ENCODE assay signal across 1 cellular context in the genomic region with DNA sequence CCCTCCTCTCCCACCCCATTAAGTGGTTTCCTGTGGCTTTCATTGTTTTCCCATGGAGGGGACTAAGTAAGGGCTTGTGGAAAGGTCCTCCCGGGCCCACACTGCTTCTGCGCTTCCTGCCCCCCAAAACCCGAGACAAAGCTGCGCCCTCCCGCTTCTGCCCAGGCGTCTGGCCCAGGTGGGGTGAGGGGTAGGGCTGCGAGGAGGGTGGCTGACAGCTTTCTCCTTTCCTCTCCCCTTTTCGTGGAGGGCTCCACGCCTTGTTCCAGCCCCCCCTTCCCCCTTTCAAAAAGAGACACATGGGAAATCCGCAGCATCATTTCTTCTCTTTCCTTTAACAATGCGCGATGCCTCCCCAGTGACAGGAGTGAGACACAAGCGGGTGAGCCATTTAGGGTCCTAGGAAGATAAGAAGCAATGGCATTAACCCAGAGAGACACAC.
TF ChIP-seq lines count a peak whose summit lies in the region.

No MANE protein-coding gene starts in this region.

TF ChIP-seq in HepG2, 621 proteins besides CTCF, POLR2A, EP300 and RAD21 (continued from another document):
- TF ChIP-seq, protein P1, sequence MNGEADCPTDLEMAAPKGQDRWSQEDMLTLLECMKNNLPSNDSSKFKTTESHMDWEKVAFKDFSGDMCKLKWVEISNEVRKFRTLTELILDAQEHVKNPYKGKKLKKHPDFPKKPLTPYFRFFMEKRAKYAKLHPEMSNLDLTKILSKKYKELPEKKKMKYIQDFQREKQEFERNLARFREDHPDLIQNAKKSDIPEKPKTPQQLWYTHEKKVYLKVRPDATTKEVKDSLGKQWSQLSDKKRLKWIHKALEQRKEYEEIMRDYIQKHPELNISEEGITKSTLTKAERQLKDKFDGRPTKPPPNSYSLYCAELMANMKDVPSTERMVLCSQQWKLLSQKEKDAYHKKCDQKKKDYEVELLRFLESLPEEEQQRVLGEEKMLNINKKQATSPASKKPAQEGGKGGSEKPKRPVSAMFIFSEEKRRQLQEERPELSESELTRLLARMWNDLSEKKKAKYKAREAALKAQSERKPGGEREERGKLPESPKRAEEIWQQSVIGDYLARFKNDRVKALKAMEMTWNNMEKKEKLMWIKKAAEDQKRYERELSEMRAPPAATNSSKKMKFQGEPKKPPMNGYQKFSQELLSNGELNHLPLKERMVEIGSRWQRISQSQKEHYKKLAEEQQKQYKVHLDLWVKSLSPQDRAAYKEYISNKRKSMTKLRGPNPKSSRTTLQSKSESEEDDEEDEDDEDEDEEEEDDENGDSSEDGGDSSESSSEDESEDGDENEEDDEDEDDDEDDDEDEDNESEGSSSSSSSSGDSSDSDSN (CRISPR knock-in tag; IDR thresholded peaks at IDR 0.05), result peak; percentile 13; the same call in 1 of the 2 replicates
- TF ChIP-seq ZNF883 (CRISPR knock-in tag; IDR thresholded peaks at IDR 0.05; ENCODE audit: not compliant biosample characterization) (peak; percentile 10), PRMT3 (CRISPR knock-in tag; IDR thresholded peaks at IDR 0.05; ENCODE audit: borderline replicate concordance, low read depth) (no peak), CHCHD3 (CRISPR knock-in tag; IDR thresholded peaks at IDR 0.05) (no peak), GLI4 (CRISPR knock-in tag; IDR thresholded peaks at IDR 0.05; ENCODE audit: borderline replicate concordance) (0 out of 2 replicates have a peak, but pooled peaks have one; percentile 47), SRY (CRISPR knock-in tag; IDR thresholded peaks at IDR 0.05) (0 out of 2 replicates have a peak, but pooled peaks have one; percentile 10), ZNF446 (CRISPR knock-in tag; IDR thresholded peaks at IDR 0.05) (no peak), ZNF337 (CRISPR knock-in tag; IDR thresholded peaks at IDR 0.05; ENCODE audit: borderline replicate concordance, low read depth) (no peak), FOXJ3 (CRISPR knock-in tag; IDR thresholded peaks at IDR 0.05; ENCODE audit: borderline replicate concordance) (no peak), ZNF296 (CRISPR knock-in tag; conservative IDR thresholded peaks at IDR 0.05) (no peak), TARDBP (CRISPR knock-in tag; IDR thresholded peaks at IDR 0.05) (no peak), ZNF225 (CRISPR knock-in tag; IDR thresholded peaks at IDR 0.05) (0 out of 2 replicates have a peak, but pooled peaks have one; percentile 13), CBX2 (IDR thresholded peaks at IDR 0.05; ENCODE audit: low read depth, low read length) (no peak), CBX2 (CRISPR knock-in tag; IDR thresholded peaks at IDR 0.05; ENCODE audit: low read depth) (no peak), ZNF101 (CRISPR knock-in tag; IDR thresholded peaks at IDR 0.05; ENCODE audit: borderline replicate concordance, low read depth) (no peak), ZKSCAN1 (IDR thresholded peaks at IDR 0.05; ENCODE audit: low read length) (no peak), ZNF670 (CRISPR knock-in tag; IDR thresholded peaks at IDR 0.05; ENCODE audit: borderline replicate concordance) (peak; percentile 57; the same call in 1 of the 2 replicates), ZNF747 (CRISPR knock-in tag; IDR thresholded peaks at IDR 0.05; ENCODE audit: borderline replicate concordance) (no peak), CEBPG (CRISPR knock-in tag; IDR thresholded peaks at IDR 0.05) (no peak)
- TF ChIP-seq, protein P2, sequence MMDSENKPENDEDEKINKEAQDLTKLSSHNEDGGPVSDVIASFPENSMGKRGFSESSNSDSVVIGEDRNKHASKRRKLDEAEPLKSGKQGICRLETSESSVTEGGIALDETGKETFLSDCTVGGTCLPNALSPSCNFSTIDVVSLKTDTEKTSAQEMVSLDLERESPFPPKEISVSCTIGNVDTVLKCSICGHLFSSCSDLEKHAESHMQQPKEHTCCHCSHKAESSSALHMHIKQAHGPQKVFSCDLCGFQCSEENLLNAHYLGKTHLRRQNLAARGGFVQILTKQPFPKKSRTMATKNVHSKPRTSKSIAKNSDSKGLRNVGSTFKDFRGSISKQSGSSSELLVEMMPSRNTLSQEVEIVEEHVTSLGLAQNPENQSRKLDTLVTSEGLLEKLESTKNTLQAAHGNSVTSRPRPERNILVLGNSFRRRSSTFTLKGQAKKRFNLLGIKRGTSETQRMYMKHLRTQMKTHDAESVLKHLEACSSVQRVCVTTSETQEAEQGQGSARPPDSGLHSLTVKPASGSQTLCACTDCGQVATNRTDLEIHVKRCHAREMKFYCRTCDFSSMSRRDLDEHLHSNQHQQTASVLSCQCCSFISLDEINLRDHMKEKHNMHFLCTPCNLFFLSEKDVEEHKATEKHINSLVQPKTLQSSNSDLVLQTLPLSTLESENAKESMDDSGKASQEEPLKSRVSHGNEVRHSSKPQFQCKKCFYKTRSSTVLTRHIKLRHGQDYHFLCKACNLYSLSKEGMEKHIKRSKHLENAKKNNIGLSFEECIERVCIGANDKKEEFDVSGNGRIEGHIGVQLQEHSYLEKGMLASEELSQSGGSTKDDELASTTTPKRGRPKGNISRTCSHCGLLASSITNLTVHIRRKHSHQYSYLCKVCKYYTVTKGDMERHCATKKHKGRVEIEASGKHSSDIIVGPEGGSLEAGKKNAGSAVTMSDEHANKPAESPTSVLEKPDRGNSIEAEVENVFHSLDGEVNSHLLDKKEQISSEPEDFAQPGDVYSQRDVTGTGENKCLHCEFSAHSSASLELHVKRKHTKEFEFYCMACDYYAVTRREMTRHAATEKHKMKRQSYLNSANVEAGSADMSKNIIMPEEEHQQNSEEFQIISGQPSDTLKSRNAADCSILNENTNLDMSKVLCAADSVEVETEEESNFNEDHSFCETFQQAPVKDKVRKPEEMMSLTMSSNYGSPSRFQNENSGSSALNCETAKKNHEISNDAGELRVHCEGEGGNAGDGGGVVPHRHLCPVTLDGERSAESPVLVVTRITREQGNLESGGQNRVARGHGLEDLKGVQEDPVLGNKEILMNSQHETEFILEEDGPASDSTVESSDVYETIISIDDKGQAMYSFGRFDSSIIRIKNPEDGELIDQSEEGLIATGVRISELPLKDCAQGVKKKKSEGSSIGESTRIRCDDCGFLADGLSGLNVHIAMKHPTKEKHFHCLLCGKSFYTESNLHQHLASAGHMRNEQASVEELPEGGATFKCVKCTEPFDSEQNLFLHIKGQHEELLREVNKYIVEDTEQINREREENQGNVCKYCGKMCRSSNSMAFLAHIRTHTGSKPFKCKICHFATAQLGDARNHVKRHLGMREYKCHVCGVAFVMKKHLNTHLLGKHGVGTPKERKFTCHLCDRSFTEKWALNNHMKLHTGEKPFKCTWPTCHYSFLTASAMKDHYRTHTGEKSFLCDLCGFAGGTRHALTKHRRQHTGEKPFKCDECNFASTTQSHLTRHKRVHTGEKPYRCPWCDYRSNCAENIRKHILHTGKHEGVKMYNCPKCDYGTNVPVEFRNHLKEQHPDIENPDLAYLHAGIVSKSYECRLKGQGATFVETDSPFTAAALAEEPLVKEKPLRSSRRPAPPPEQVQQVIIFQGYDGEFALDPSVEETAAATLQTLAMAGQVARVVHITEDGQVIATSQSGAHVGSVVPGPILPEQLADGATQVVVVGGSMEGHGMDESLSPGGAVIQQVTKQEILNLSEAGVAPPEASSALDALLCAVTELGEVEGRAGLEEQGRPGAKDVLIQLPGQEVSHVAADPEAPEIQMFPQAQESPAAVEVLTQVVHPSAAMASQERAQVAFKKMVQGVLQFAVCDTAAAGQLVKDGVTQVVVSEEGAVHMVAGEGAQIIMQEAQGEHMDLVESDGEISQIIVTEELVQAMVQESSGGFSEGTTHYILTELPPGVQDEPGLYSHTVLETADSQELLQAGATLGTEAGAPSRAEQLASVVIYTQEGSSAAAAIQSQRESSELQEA (CRISPR knock-in tag; IDR thresholded peaks at IDR 0.05; ENCODE audit: not compliant biosample characterization), result no peak
- TF ChIP-seq, protein P3, sequence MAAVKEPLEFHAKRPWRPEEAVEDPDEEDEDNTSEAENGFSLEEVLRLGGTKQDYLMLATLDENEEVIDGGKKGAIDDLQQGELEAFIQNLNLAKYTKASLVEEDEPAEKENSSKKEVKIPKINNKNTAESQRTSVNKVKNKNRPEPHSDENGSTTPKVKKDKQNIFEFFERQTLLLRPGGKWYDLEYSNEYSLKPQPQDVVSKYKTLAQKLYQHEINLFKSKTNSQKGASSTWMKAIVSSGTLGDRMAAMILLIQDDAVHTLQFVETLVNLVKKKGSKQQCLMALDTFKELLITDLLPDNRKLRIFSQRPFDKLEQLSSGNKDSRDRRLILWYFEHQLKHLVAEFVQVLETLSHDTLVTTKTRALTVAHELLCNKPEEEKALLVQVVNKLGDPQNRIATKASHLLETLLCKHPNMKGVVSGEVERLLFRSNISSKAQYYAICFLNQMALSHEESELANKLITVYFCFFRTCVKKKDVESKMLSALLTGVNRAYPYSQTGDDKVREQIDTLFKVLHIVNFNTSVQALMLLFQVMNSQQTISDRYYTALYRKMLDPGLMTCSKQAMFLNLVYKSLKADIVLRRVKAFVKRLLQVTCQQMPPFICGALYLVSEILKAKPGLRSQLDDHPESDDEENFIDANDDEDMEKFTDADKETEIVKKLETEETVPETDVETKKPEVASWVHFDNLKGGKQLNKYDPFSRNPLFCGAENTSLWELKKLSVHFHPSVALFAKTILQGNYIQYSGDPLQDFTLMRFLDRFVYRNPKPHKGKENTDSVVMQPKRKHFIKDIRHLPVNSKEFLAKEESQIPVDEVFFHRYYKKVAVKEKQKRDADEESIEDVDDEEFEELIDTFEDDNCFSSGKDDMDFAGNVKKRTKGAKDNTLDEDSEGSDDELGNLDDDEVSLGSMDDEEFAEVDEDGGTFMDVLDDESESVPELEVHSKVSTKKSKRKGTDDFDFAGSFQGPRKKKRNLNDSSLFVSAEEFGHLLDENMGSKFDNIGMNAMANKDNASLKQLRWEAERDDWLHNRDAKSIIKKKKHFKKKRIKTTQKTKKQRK (IDR thresholded peaks at IDR 0.05; ENCODE audit: low read length), result no peak
- TF ChIP-seq, protein P4, sequence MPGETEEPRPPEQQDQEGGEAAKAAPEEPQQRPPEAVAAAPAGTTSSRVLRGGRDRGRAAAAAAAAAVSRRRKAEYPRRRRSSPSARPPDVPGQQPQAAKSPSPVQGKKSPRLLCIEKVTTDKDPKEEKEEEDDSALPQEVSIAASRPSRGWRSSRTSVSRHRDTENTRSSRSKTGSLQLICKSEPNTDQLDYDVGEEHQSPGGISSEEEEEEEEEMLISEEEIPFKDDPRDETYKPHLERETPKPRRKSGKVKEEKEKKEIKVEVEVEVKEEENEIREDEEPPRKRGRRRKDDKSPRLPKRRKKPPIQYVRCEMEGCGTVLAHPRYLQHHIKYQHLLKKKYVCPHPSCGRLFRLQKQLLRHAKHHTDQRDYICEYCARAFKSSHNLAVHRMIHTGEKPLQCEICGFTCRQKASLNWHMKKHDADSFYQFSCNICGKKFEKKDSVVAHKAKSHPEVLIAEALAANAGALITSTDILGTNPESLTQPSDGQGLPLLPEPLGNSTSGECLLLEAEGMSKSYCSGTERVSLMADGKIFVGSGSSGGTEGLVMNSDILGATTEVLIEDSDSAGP (CRISPR knock-in tag; IDR thresholded peaks at IDR 0.05; ENCODE audit: borderline replicate concordance), result peak; percentile 5; the same call in 1 of the 2 replicates
- TF ChIP-seq, protein P5, sequence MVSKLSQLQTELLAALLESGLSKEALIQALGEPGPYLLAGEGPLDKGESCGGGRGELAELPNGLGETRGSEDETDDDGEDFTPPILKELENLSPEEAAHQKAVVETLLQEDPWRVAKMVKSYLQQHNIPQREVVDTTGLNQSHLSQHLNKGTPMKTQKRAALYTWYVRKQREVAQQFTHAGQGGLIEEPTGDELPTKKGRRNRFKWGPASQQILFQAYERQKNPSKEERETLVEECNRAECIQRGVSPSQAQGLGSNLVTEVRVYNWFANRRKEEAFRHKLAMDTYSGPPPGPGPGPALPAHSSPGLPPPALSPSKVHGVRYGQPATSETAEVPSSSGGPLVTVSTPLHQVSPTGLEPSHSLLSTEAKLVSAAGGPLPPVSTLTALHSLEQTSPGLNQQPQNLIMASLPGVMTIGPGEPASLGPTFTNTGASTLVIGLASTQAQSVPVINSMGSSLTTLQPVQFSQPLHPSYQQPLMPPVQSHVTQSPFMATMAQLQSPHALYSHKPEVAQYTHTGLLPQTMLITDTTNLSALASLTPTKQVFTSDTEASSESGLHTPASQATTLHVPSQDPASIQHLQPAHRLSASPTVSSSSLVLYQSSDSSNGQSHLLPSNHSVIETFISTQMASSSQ (IDR thresholded peaks at IDR 0.05; ENCODE audit: low read depth), result no peak
- TF ChIP-seq, protein P5 (CRISPR knock-in tag; IDR thresholded peaks at IDR 0.05; ENCODE audit: borderline replicate concordance), result no peak
- TF ChIP-seq, protein P6, sequence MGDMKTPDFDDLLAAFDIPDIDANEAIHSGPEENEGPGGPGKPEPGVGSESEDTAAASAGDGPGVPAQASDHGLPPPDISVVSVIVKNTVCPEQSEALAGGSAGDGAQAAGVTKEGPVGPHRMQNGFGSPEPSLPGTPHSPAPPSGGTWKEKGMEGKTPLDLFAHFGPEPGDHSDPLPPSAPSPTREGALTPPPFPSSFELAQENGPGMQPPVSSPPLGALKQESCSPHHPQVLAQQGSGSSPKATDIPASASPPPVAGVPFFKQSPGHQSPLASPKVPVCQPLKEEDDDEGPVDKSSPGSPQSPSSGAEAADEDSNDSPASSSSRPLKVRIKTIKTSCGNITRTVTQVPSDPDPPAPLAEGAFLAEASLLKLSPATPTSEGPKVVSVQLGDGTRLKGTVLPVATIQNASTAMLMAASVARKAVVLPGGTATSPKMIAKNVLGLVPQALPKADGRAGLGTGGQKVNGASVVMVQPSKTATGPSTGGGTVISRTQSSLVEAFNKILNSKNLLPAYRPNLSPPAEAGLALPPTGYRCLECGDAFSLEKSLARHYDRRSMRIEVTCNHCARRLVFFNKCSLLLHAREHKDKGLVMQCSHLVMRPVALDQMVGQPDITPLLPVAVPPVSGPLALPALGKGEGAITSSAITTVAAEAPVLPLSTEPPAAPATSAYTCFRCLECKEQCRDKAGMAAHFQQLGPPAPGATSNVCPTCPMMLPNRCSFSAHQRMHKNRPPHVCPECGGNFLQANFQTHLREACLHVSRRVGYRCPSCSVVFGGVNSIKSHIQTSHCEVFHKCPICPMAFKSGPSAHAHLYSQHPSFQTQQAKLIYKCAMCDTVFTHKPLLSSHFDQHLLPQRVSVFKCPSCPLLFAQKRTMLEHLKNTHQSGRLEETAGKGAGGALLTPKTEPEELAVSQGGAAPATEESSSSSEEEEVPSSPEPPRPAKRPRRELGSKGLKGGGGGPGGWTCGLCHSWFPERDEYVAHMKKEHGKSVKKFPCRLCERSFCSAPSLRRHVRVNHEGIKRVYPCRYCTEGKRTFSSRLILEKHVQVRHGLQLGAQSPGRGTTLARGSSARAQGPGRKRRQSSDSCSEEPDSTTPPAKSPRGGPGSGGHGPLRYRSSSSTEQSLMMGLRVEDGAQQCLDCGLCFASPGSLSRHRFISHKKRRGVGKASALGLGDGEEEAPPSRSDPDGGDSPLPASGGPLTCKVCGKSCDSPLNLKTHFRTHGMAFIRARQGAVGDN (CRISPR knock-in tag; IDR thresholded peaks at IDR 0.05), result peak; percentile 69
